ENCODE assay signal across 29 cellular contexts in the genomic region with DNA sequence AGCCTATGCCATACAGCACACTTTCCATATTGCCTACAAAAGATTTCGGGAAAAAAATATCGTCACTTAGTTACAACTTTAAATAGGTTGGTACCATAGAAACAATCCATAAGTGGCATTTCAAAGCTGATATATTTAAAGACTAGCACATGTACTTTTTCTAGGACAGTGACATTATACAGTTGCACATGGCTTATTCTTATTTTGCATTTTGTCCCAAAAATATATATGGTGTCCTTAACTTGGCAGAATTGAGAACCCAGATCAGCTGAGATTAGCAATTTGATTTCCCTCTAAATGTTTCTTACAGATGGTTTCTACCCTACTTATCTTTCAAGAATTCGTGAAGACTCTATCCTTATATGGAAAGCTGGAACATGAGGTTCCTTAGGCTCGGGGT.
"Had no signal": no experiment of that assay in that cellular context is flagged by ENCODE, and none has a peak within 500 bp of the region (broad histone marks: within the 10 kb centered on the region; RNA-seq: fewer than 3 reads in every experiment).

No MANE protein-coding gene starts in this region.

- FAIRE-seq: bronchial epithelial cell, RCC 7860 had no signal

- H3K36me3 ChIP-seq: SJSA1 had no signal

- H3K36me3 Mint-ChIP-seq: activated naive CD8-positive, alpha-beta T cell treated with anti-CD3 and anti-CD28 coated beads for 36 hours; IgD-negative memory B cell had no signal

- H3K4me2 ChIP-seq: KMS-11 had no signal

- H3K27ac ChIP-seq: KMS-11, SJSA1 had no signal

- H3K9ac ChIP-seq: KMS-11 had no signal

- H3K27me3 Mint-ChIP-seq: activated CD4-positive, alpha-beta T cell treated with anti-CD3 and anti-CD28 coated beads, Interleukin-2, amount 10 ng/mL, durations not matched to agents 24 days and 14 days; activated naive CD4-positive, alpha-beta T cell treated with anti-CD3 and anti-CD28 coated beads, Interleukin-2, amount 10 ng/mL, durations not matched to agents 7 days and 5 days; activated naive CD8-positive, alpha-beta T cell treated with anti-CD3 and anti-CD28 coated beads for 36 hours; activated T-helper 17 cell treated with anti-CD3 and anti-CD28 coated beads, Interleukin-2, amount 50 U/mL, for 72 hours; IgD-negative memory B cell; T-helper 17 cell had no signal

- H3K9me3 Mint-ChIP-seq: activated CD4-positive, alpha-beta T cell treated with anti-CD3 and anti-CD28 coated beads, Interleukin-2, amount 10 ng/mL, durations not matched to agents 24 days and 14 days; activated naive CD4-positive, alpha-beta T cell treated with anti-CD3 and anti-CD28 coated beads, Interleukin-2, amount 10 ng/mL, durations not matched to agents 7 days and 5 days; activated naive CD8-positive, alpha-beta T cell treated with anti-CD3 and anti-CD28 coated beads for 36 hours; activated T-helper 17 cell treated with anti-CD3 and anti-CD28 coated beads, Interleukin-2, amount 50 U/mL, for 72 hours; IgD-negative memory B cell; WTC11 had no signal

- DNase-seq: activated CD4-positive, alpha-beta T cell treated with anti-CD3 and anti-CD28 coated beads, Interleukin-2, amount 10 ng/mL, durations not matched to agents 24 days and 14 days; activated CD4-positive, alpha-beta T cell treated with anti-CD3 and anti-CD28 coated beads, Interleukin-2, amount 50 U/mL, for 48 hours; activated CD4-positive, CD25-positive, alpha-beta regulatory T cell treated with anti-CD3 and anti-CD28 coated beads, Interleukin-2, amount 50 U/mL, for 72 hours; activated gamma-delta T cell treated with Interleukin-2 at 50 U/mL for 16 hours; activated naive CD4-positive, alpha-beta T cell treated with anti-CD3 and anti-CD28 coated beads, Interleukin-2, amount 10 ng/mL, durations not matched to agents 7 days and 5 days; activated naive CD8-positive, alpha-beta T cell treated with anti-CD3 and anti-CD28 coated beads for 36 hours; activated T-cell treated with anti-CD3 and anti-CD28 coated beads for 4 hours; activated T-cell treated with anti-CD3 and anti-CD28 coated beads, Interleukin-2, amount 50 U/mL, for 48 hours; central memory CD4-positive, alpha-beta T cell; MG63; NCI-H1105; NCI-H1436; NCI-H1694 treated with DMSO at 0.1 percent for 48 hours; NCI-H2029 treated with DMSO at 0.1 percent for 48 hours; NCI-H510A treated with DMSO at 0.1 percent for 48 hours; NCI-H69; PC-3; SHP77; SW 1271; T-helper 17 cell; T-helper 9 cell had no signal

- ATAC-seq: activated T-helper 17 cell treated with anti-CD3 and anti-CD28 coated beads, Interleukin-2, amount 50 U/mL, for 72 hours; PC-3; SK-N-SH treated with all-trans-retinoic acid at 6 μM for 48 hours; T-helper 17 cell; WTC11 had no signal

- H3K9me3 ChIP-seq: MG63, SJSA1 had no signal

- H3K27ac Mint-ChIP-seq: activated CD4-positive, alpha-beta T cell treated with anti-CD3 and anti-CD28 coated beads, Interleukin-2, amount 10 ng/mL, durations not matched to agents 24 days and 14 days; activated naive CD4-positive, alpha-beta T cell treated with anti-CD3 and anti-CD28 coated beads, Interleukin-2, amount 10 ng/mL, durations not matched to agents 7 days and 5 days; activated naive CD8-positive, alpha-beta T cell treated with anti-CD3 and anti-CD28 coated beads for 36 hours; activated T-helper 17 cell treated with anti-CD3 and anti-CD28 coated beads, Interleukin-2, amount 50 U/mL, for 72 hours; IgD-negative memory B cell; T-helper 17 cell; WTC11 had no signal

- H3K4me3 Mint-ChIP-seq: activated CD4-positive, alpha-beta T cell treated with anti-CD3 and anti-CD28 coated beads, Interleukin-2, amount 10 ng/mL, durations not matched to agents 24 days and 14 days; activated naive CD4-positive, alpha-beta T cell treated with anti-CD3 and anti-CD28 coated beads, Interleukin-2, amount 10 ng/mL, durations not matched to agents 7 days and 5 days; activated naive CD8-positive, alpha-beta T cell treated with anti-CD3 and anti-CD28 coated beads for 36 hours; activated T-helper 17 cell treated with anti-CD3 and anti-CD28 coated beads, Interleukin-2, amount 50 U/mL, for 72 hours; T-helper 17 cell; WTC11 had no signal

- H3K4me3 ChIP-seq: MG63, SJSA1 had no signal

- H3K27me3 ChIP-seq: MG63, SJSA1 had no signal
